In genomic region chr9:19033015-19033414, GRCh38 we compare ENCODE assay signal across 32 cellular contexts. TPM values are rescaled to one million over a fixed set of nuclear protein-coding genes. Genes with fewer than 3 reads are reported as not detected.
"Had no signal": no experiment of that assay in that cellular context is flagged by ENCODE, and none has a peak within 500 bp of the region (broad histone marks: within the 10 kb centered on the region; RNA-seq: fewer than 3 reads in every experiment).

TSS of gene SAXO1 (minus strand) at chr9:19033209. CDS start at chr9:19032908, 301 bp downstream.

- H3K27me3 Mint-ChIP-seq: activated naive CD4-positive, alpha-beta T cell treated with anti-CD3 and anti-CD28 coated beads, Interleukin-2, amount 50 U/mL, for 24 hours had no signal

- ATAC-seq: activated CD8-positive, alpha-beta T cell treated with anti-CD3 and anti-CD28 coated beads for 36 hours; activated naive CD8-positive, alpha-beta T cell treated with anti-CD3 and anti-CD28 coated beads, Interleukin-2, amount 50 U/mL, for 24 hours; activated T-cell treated with anti-CD3 and anti-CD28 coated beads, Interleukin-2, amount 50 U/mL, for 4 hours; activated T-helper 17 cell treated with anti-CD3 and anti-CD28 coated beads, Interleukin-2, amount 50 U/mL, for 72 hours; esophagus mucosa; natural killer cell; right lobe of liver; stimulated activated memory B cell treated with anti-CD40 and anti-IgM and Interleukin-4, amounts not matched to agents 10 μg/mL and 1 μg/mL and 100 μg/mL, for 72 hours; WTC11 had no signal

- H3K4me2 ChIP-seq: neural progenitor cell had no signal

- H3K4me1 ChIP-seq: breast epithelium, neural progenitor cell, right lobe of liver had no signal

- H3K27ac Mint-ChIP-seq: activated CD4-positive, alpha-beta T cell treated with anti-CD3 and anti-CD28 coated beads, Interleukin-2, amount 10 ng/mL, durations not matched to agents 7 days and 5 days; activated CD8-positive, alpha-beta T cell treated with anti-CD3 and anti-CD28 coated beads for 36 hours; activated naive CD4-positive, alpha-beta T cell treated with anti-CD3 and anti-CD28 coated beads, Interleukin-2, amount 50 U/mL, for 24 hours; activated naive CD8-positive, alpha-beta T cell treated with anti-CD3 and anti-CD28 coated beads, Interleukin-2, amount 50 U/mL, for 24 hours; activated T-helper 17 cell treated with anti-CD3 and anti-CD28 coated beads, Interleukin-2, amount 50 U/mL, for 72 hours; dendritic cell treated with granulocyte-macrophage colony-stimulating factor and Interleukin-4, amounts not matched to agents 40 ng/mL and 50 ng/mL, for 4 days; endodermal cell; immature natural killer cell; memory B cell; natural killer cell; neural progenitor cell; stimulated activated memory B cell treated with anti-CD40 and anti-IgM and Interleukin-4, amounts not matched to agents 10 μg/mL and 1 μg/mL and 100 μg/mL, for 72 hours; WTC11 had no signal

- H3K4me3 Mint-ChIP-seq: activated CD4-positive, alpha-beta T cell treated with anti-CD3 and anti-CD28 coated beads, Interleukin-2, amount 10 ng/mL, durations not matched to agents 7 days and 5 days; activated CD8-positive, alpha-beta T cell treated with anti-CD3 and anti-CD28 coated beads for 36 hours; activated naive CD4-positive, alpha-beta T cell treated with anti-CD3 and anti-CD28 coated beads, Interleukin-2, amount 50 U/mL, for 24 hours; activated naive CD8-positive, alpha-beta T cell treated with anti-CD3 and anti-CD28 coated beads, Interleukin-2, amount 50 U/mL, for 24 hours; activated T-cell treated with anti-CD3 and anti-CD28 coated beads, Interleukin-2, amount 50 U/mL, for 4 hours; activated T-helper 17 cell treated with anti-CD3 and anti-CD28 coated beads, Interleukin-2, amount 50 U/mL, for 72 hours; dendritic cell treated with granulocyte-macrophage colony-stimulating factor and Interleukin-4, amounts not matched to agents 40 ng/mL and 50 ng/mL, for 4 days; endodermal cell; immature natural killer cell; memory B cell; natural killer cell; neural progenitor cell; stimulated activated memory B cell treated with anti-CD40 and anti-IgM and Interleukin-4, amounts not matched to agents 10 μg/mL and 1 μg/mL and 100 μg/mL, for 72 hours; WTC11 had no signal

- H3K4me3 ChIP-seq: breast epithelium, neural progenitor cell, right lobe of liver, suprapubic skin, tibial nerve, uterus had no signal

- H3K9ac ChIP-seq: neural progenitor cell had no signal

- H3K4me1 Mint-ChIP-seq: activated naive CD4-positive, alpha-beta T cell treated with anti-CD3 and anti-CD28 coated beads, Interleukin-2, amount 50 U/mL, for 24 hours; activated naive CD8-positive, alpha-beta T cell treated with anti-CD3 and anti-CD28 coated beads, Interleukin-2, amount 50 U/mL, for 24 hours; activated T-helper 17 cell treated with anti-CD3 and anti-CD28 coated beads, Interleukin-2, amount 50 U/mL, for 72 hours; endodermal cell; immature natural killer cell had no signal

- H3K9me3 ChIP-seq: breast epithelium, right lobe of liver, suprapubic skin, tibial nerve, uterus had no signal

- H3K27me3 ChIP-seq: breast epithelium, neural progenitor cell, right lobe of liver, suprapubic skin, tibial nerve, uterus had no signal

- H3K9me3 Mint-ChIP-seq: activated CD4-positive, alpha-beta T cell treated with anti-CD3 and anti-CD28 coated beads, Interleukin-2, amount 10 ng/mL, durations not matched to agents 7 days and 5 days; activated CD8-positive, alpha-beta T cell treated with anti-CD3 and anti-CD28 coated beads for 36 hours; activated naive CD4-positive, alpha-beta T cell treated with anti-CD3 and anti-CD28 coated beads, Interleukin-2, amount 50 U/mL, for 24 hours; activated naive CD8-positive, alpha-beta T cell treated with anti-CD3 and anti-CD28 coated beads, Interleukin-2, amount 50 U/mL, for 24 hours; activated T-cell treated with anti-CD3 and anti-CD28 coated beads, Interleukin-2, amount 50 U/mL, for 4 hours; activated T-helper 17 cell treated with anti-CD3 and anti-CD28 coated beads, Interleukin-2, amount 50 U/mL, for 72 hours; dendritic cell treated with granulocyte-macrophage colony-stimulating factor and Interleukin-4, amounts not matched to agents 40 ng/mL and 50 ng/mL, for 4 days; immature natural killer cell; memory B cell; natural killer cell; stimulated activated memory B cell treated with anti-CD40 and anti-IgM and Interleukin-4, amounts not matched to agents 10 μg/mL and 1 μg/mL and 100 μg/mL, for 72 hours had no signal

- H3K36me3 Mint-ChIP-seq: natural killer cell; stimulated activated memory B cell treated with anti-CD40 and anti-IgM and Interleukin-4, amounts not matched to agents 10 μg/mL and 1 μg/mL and 100 μg/mL, for 72 hours had no signal

- H3K36me3 ChIP-seq: breast epithelium, neural progenitor cell, right lobe of liver, suprapubic skin, tibial nerve, uterus had no signal

- H2AFZ ChIP-seq: neural progenitor cell had no signal

- H3K27ac ChIP-seq: breast epithelium, neural progenitor cell, right lobe of liver, suprapubic skin, tibial nerve, uterus had no signal

- DNase-seq: activated CD4-positive, alpha-beta T cell treated with anti-CD3 and anti-CD28 coated beads for 1 hour; activated CD4-positive, alpha-beta T cell treated with anti-CD3 and anti-CD28 coated beads, Interleukin-2, amount 10 ng/mL, durations not matched to agents 7 days and 5 days; activated CD8-positive, alpha-beta T cell treated with anti-CD3 and anti-CD28 coated beads for 36 hours; activated gamma-delta T cell treated with Interleukin-2 at 50 U/mL for 16 hours; activated naive CD8-positive, alpha-beta T cell treated with anti-CD3 and anti-CD28 coated beads, Interleukin-2, amount 50 U/mL, for 24 hours; activated T-cell treated with anti-CD3 and anti-CD28 coated beads, Interleukin-2, amount 50 U/mL, for 4 hours; amygdala; central memory CD4-positive, alpha-beta T cell; endodermal cell; foreskin fibroblast; head of caudate nucleus; hippocampal formation; immature natural killer cell; natural killer cell; right lobe of liver; stimulated activated CD4-positive, alpha-beta T cell treated with anti-CD3 and anti-CD28 coated beads, Interleukin-4, amount 100 ng/mL, for 24 hours; stimulated activated CD8-positive, alpha-beta memory T cell treated with anti-CD3 and anti-CD28 coated beads, Interleukin-4, amount 100 ng/mL, for 48 hours; T-helper 2 cell had no signal

RNA-seq across cellular contexts. Expression of gene SAXO1, which starts in this region (rescaled TPM):
- total RNA-seq: activated T-cell treated with anti-CD3 and anti-CD28 coated beads, Interleukin-2, amount 50 U/mL, for 4 hours; esophagus mucosa; omental fat pad; skeletal muscle tissue had no signal
- polyA plus RNA-seq: immature natural killer cell had no signal
